ENCODE assay signal across 7 cellular contexts in genomic region chr3:15768421-15769255, GRCh38. TPM values are rescaled to one million over a fixed set of nuclear protein-coding genes. Genes with fewer than 3 reads are reported as not detected.
DNase-seq lines count a peak whose midpoint lies in the region; ATAC-seq, FAIRE-seq and TF ChIP-seq lines count a peak whose summit lies in the region.

No MANE protein-coding gene starts in this region.

- peaks cover 88% of the 10 kb centered on the region for H3K79me2 ChIP-seq in GM23248 (ENCODE audit: insufficient read depth)
- H3K79me2 ChIP-seq in astrocyte (ENCODE audit: insufficient read depth, low read length): peaks cover 72% of the 10 kb centered on the region

- peaks cover 19% of the 10 kb centered on the region for H3K4me1 Mint-ChIP-seq in astrocyte (ENCODE audit: low read depth, unreplicated experiment)

- H3K27ac ChIP-seq in GM23248 (peak overlapping the region; percentile 80), astrocyte (ENCODE audit: low read depth, low read length) (peak overlapping the region; percentile 89), right lobe of liver (peak overlapping the region; percentile 42 to 77 (median 63))

- H3F3A ChIP-seq in GM23248 (ENCODE audit: insufficient read depth): peaks cover 33% of the 10 kb centered on the region

- H3K4me3 ChIP-seq in GM23248: peak overlapping the region; percentile 28
- peak overlapping the region; percentile 2 for H3K4me3 ChIP-seq in astrocyte (ENCODE audit: insufficient read depth, low read depth, low read length)
- no peak overlapping the region for H3K4me3 ChIP-seq in right lobe of liver

- H3K4me1 ChIP-seq in GM23248 (ENCODE audit: insufficient read depth) (peaks cover 32% of the 10 kb centered on the region), astrocyte (ENCODE audit: insufficient read depth, low read length) (peaks cover 15% of the 10 kb centered on the region), right lobe of liver (peaks cover 0 to 26% (median 6%) of the 10 kb centered on the region in 4 donors)

- H3K9me2 ChIP-seq in GM23248 (ENCODE audit: insufficient read depth): no peaks in the 10 kb centered on the region

- H3K9ac ChIP-seq in GM23248 (peak overlapping the region; percentile 58), astrocyte (ENCODE audit: low read length) (peak overlapping the region; percentile 48)

- WGBS in GM23248 (ENCODE audit: low coverage in 1 of 2, low lambda C conversion rate in 2 of 2, missing lambda C conversion rate in 2 of 2), 2 experiments: 35 to 40% methylated on average over 5 of the region's 5 CpGs
- 34% methylated on average over 5 of the region's 5 CpGs for WGBS in right lobe of liver (ENCODE audit: insufficient coverage, low coverage, low lambda C conversion rate, missing lambda C conversion rate)

- H3K4me2 ChIP-seq in GM23248 (ENCODE audit: unreplicated experiment): peak overlapping the region; percentile 84
- peak overlapping the region; percentile 70 for H3K4me2 ChIP-seq in astrocyte (ENCODE audit: low read length)

- H3K27me3 ChIP-seq in GM23248 (replicated peaks; ENCODE audit: insufficient read depth) (no peaks in the 10 kb centered on the region), astrocyte (ENCODE audit: insufficient read depth, low read length) (no peaks in the 10 kb centered on the region), right lobe of liver (no peaks in the 10 kb centered on the region)

- FAIRE-seq in astrocyte (lab: Jason Lieb, UNC): peak; percentile 98

- TF ChIP-seq POLR2A in right lobe of liver (IDR thresholded peaks at IDR 0.05): no peak

- peak; percentile 69 for ATAC-seq in GM18502 (IDR thresholded peaks at IDR 0.05; ENCODE audit: poor library complexity, unreplicated experiment)
- peak; percentile 86 to 93 (median 90) for ATAC-seq in right lobe of liver

- no peaks in the 10 kb centered on the region for H4K20me1 ChIP-seq in GM23248 (ENCODE audit: insufficient read depth)
- H4K20me1 ChIP-seq in astrocyte (ENCODE audit: insufficient read depth, low read length): no peaks in the 10 kb centered on the region

- no peaks in the 10 kb centered on the region for H3K9me3 ChIP-seq in GM23248 (ENCODE audit: low read depth)
- no peaks in the 10 kb centered on the region for H3K9me3 ChIP-seq in astrocyte (ENCODE audit: insufficient read depth, low read depth, low read length)
- H3K9me3 ChIP-seq in right lobe of liver: no peaks in the 10 kb centered on the region

- H3K27me3 Mint-ChIP-seq in astrocyte (ENCODE audit: low read depth, unreplicated experiment): no peaks in the 10 kb centered on the region

- intact Hi-C loops in right lobe of liver (cut with DNase I): no loop called here
- intact Hi-C loops in posterior cingulate gyrus (cut with DNase I): no loop called here

- H2AFZ ChIP-seq in GM23248 (no peak overlapping the region), astrocyte (ENCODE audit: low read depth, low read length) (no peak overlapping the region)

- no peaks in the 10 kb centered on the region for H3K9me3 Mint-ChIP-seq in astrocyte (ENCODE audit: unreplicated experiment)

- peak overlapping the region; percentile 4 for H3K4me3 Mint-ChIP-seq in astrocyte (ENCODE audit: unreplicated experiment)

- peak overlapping the region; percentile 99 for H3K27ac Mint-ChIP-seq in astrocyte (ENCODE audit: unreplicated experiment)

- in situ Hi-C loops in GM23248 (cut with MboI): no loop called here

- peaks cover 2% of the 10 kb centered on the region for H3K36me3 Mint-ChIP-seq in astrocyte (ENCODE audit: low read depth, unreplicated experiment)

- peak; percentile 97 for DNase-seq in GM23248
- peak; percentile 98 for DNase-seq in LHCN-M2 (ENCODE audit: low read depth)
- peak; percentile 98 for DNase-seq in astrocyte (ENCODE audit: low read depth)
- DNase-seq in right lobe of liver: peak in 2 of 3 donors; percentile 52 to 73
- DNase-seq in GM19240 (ENCODE audit: insufficient read length, low spot score): no peak
- DNase-seq in posterior cingulate gyrus: no peak

- no peak for TF ChIP-seq CTCF in astrocyte (IDR thresholded peaks at IDR 0.05; ENCODE audit: insufficient read depth, low read depth, low read length)
- no peak for TF ChIP-seq CTCF in right lobe of liver (IDR thresholded peaks at IDR 0.05)

- H3K36me3 ChIP-seq in GM23248 (ENCODE audit: low read depth): peaks cover 22% of the 10 kb centered on the region; the same call in 1 of the 2 replicates
- peaks cover 6% of the 10 kb centered on the region for H3K36me3 ChIP-seq in astrocyte (ENCODE audit: insufficient read depth, low read length)
- H3K36me3 ChIP-seq in right lobe of liver: no peaks in the 10 kb centered on the region

RNA-seq across cellular contexts. Expression of gene ANKRD28, which starts 29.1 kb away (rescaled TPM):
- 55.6 and 68.9 TPM in 2 replicates for total RNA-seq in GM23248 (2014; rRNA removed; shearing (Covaris generic))
- 22.6 and 23.1 TPM in 2 replicates for polyA plus RNA-seq in GM23248 (2016; fragmentation: Nextera tagmentation; extraction: Ambion mirVana)
- 181 and 196 TPM in 2 replicates for total RNA-seq in LHCN-M2 (2014; rRNA removed)
- polyA plus RNA-seq in LHCN-M2 (2012): 40.7 TPM
- 61.3 and 66.1 TPM in 2 replicates for total RNA-seq in astrocyte
- total RNA-seq in right lobe of liver: 10 to 100 TPM; 16.4 to 32.2 (median 25.7) TPM

Comparison
In these comparisons a context has a peak if more than half of its experiments do, and no peak if none do; other contexts are left out.
1. DNase-seq: peak in GM23248 (single experiment), LHCN-M2 (single experiment), astrocyte (single experiment) and right lobe of liver (2 of 3); none in GM19240 (single experiment) and posterior cingulate gyrus (0 of 10).
2. H3K4me3 ChIP-seq: peak in GM23248 (single experiment) and astrocyte (single experiment); none in right lobe of liver (0 of 3).
3. Peak in every context shown above with its lines, with median percentiles within 50 percentile points of each other: H3K27ac ChIP-seq.